23 cellular contexts compared by ENCODE assay signal in genomic region chr4:180898305-180898704, GRCh38.
"Had no signal": no experiment of that assay in that cellular context is flagged by ENCODE, and none has a peak within 500 bp of the region (broad histone marks: within the 10 kb centered on the region; RNA-seq: fewer than 3 reads in every experiment).

No MANE protein-coding gene starts in this region.

- H3K27ac ChIP-seq: HL-60, RWPE1 had no signal

- H3K27me3 ChIP-seq: MG63 had no signal

- H3K4me3 ChIP-seq: MG63 had no signal

- H3K9me3 ChIP-seq: MG63 had no signal

- H3K36me3 ChIP-seq: MG63 had no signal

- DNase-seq: Karpas-422; KG1; MG63; NCI-H1092; NCI-H1105 treated with DMSO at 0.1 percent for 48 hours; NCI-H1417 treated with DMSO at 0.1 percent for 48 hours; NCI-H146; NCI-H1694 treated with DMSO at 0.1 percent for 48 hours; NCI-H1930; NCI-H2081; NCI-H2107; NCI-H2171; NCI-H226; NCI-H446; NCI-H510A; NCI-H524 treated with DMSO at 0.1 percent for 48 hours; NCI-H69; NCI-H774; NK-92 treated with Interleukin-12 subunit alpha and Interleukin-12 subunit beta, amount 100 ng/mL, for 24 hours; PC-3; SHP77 had no signal
